In genomic region chrX:74343327-74343969, GRCh38 we compare ENCODE assay signal across 15 cellular contexts. TPM values are rescaled to one million over a fixed set of nuclear protein-coding genes. Genes with fewer than 3 reads are reported as not detected.
A peak's percentile ranks its signal among the peaks of the same experiment; 100 is the strongest.
DNase-seq lines count a peak whose midpoint lies in the region; ATAC-seq, FAIRE-seq and TF ChIP-seq lines count a peak whose summit lies in the region.
"Had no signal": no experiment of that assay in that cellular context is flagged by ENCODE, and none has a peak within 500 bp of the region (broad histone marks: within the 10 kb centered on the region; RNA-seq: fewer than 3 reads in every experiment).

No MANE protein-coding gene starts in this region.

- DNase-seq in A549 (ENCODE audit: low read depth in 1 of 2, low spot score in 1 of 2) (no peak), HTR-8/SVneo (ENCODE audit: insufficient read length, low spot score) (no peak), H1 (ENCODE audit: low read depth in 1 of 2, low spot score in 2 of 2) (no peak), GM10248 (ENCODE audit: extremely low spot score) (no peak), COR-L47 (lab: John Stamatoyannopoulos, UW) (no peak), ovary (no peak)
- DNase-seq in activated T-helper 1 cell treated with anti-CD3 and anti-CD28 coated beads, Interleukin-12 subunit alpha, Interleukin-12 subunit beta, Interleukin-2, Interleukin-4 antibody, amounts not matched to agents 30 ng/mL and 10 ng/mL and 1 ng/mL, durations not matched to agents 14 hours and 24 hours and 36 hours (ENCODE audit: low spot score) = no peak

- H3K27me3 ChIP-seq in H1 (replicated peaks in 1 of 4; ENCODE audit: control insufficient read depth in 3 of 4, extremely low read depth in 1 of 4, insufficient read depth in 3 of 4, low read length in 3 of 4) (no peaks in the 10 kb centered on the region), ovary (no peaks in the 10 kb centered on the region)
- H3K27me3 ChIP-seq: right lobe of liver had no signal

- 28% methylated on average over 2 of the region's 2 CpGs for WGBS in A549 (ENCODE audit: missing lambda C conversion rate)
- 45% methylated on average over 2 of the region's 2 CpGs; no CpG with 5 or more reads in 1 of the 2 experiments for WGBS in H1 (ENCODE audit: extremely low coverage in 1 of 2, insufficient coverage in 1 of 2, insufficient read length in 1 of 2, insufficient replicate concordance in 2 of 2, low coverage in 1 of 2, low lambda C conversion rate in 2 of 2, missing lambda C conversion rate in 1 of 2), 2 experiments
- WGBS in ovary, 3 donors = 49 to 56% (median 53%) methylated on average over 2 of the region's 2 CpGs

- no peak overlapping the region for H4K8ac ChIP-seq in H1 (ENCODE audit: extremely low read depth, insufficient read depth, low read length)

- no peak overlapping the region for H3K4ac ChIP-seq in H1 (replicated peaks; ENCODE audit: insufficient read length, low read depth, low read length)

- no peak overlapping the region for H3K23ac ChIP-seq in H1 (ENCODE audit: insufficient read length)

- peak overlapping the region; percentile 44 for H3K4me2 ChIP-seq in A549
- no peak overlapping the region for H3K4me2 ChIP-seq in H1 (ENCODE audit: insufficient read depth in 1 of 2, low read depth in 2 of 2, low read length in 2 of 2)

- H3K36me3 ChIP-seq in H1 (ENCODE audit: control insufficient read depth in 2 of 4, insufficient read depth in 4 of 4, low read length in 3 of 4) (no peaks in the 10 kb centered on the region), ovary (no peaks in the 10 kb centered on the region)
- H3K36me3 ChIP-seq: HAP-1, right lobe of liver had no signal

- H3K18ac ChIP-seq in H1 (ENCODE audit: extremely low read depth, low read length) = no peak overlapping the region; the same call in 1 of the 2 replicates

- FAIRE-seq in A549 (lab: Jason Lieb, UNC) = peak; percentile 54
- FAIRE-seq in HTR-8/SVneo (lab: Jason Lieb, UNC) = peak; percentile 13
- FAIRE-seq in H1 (lab: Jason Lieb, UNC) = no peak

- H4K91ac ChIP-seq in H1 (replicated peaks; ENCODE audit: insufficient read length, low read length) = no peak overlapping the region

- no peak overlapping the region for H2AK5ac ChIP-seq in H1 (ENCODE audit: low read depth, low read length)

- no peaks in the 10 kb centered on the region for H3K36me3 Mint-ChIP-seq in activated T-helper 1 cell treated with anti-CD3 and anti-CD28 coated beads, Interleukin-12 subunit alpha, Interleukin-12 subunit beta, Interleukin-2, Interleukin-4 antibody, amounts not matched to agents 30 ng/mL and 10 ng/mL and 1 ng/mL, durations not matched to agents 14 hours and 24 hours and 36 hours (ENCODE audit: low read depth)

- TF ChIP-seq EP300 in A549 (IDR thresholded peaks at IDR 0.05) = no peak
- TF ChIP-seq EP300 in H1 (IDR thresholded peaks at IDR 0.05; ENCODE audit: borderline replicate concordance in 1 of 2, low read depth in 2 of 2, low read length in 2 of 2) = no peak
- no peak for TF ChIP-seq EP300 in ovary (IDR thresholded peaks at IDR 0.05)

- H3K4me3 Mint-ChIP-seq in activated T-helper 1 cell treated with anti-CD3 and anti-CD28 coated beads, Interleukin-12 subunit alpha, Interleukin-12 subunit beta, Interleukin-2, Interleukin-4 antibody, amounts not matched to agents 30 ng/mL and 10 ng/mL and 1 ng/mL, durations not matched to agents 14 hours and 24 hours and 36 hours = no peak overlapping the region
- H3K4me3 Mint-ChIP-seq: activated CD4-positive, alpha-beta T cell treated with anti-CD3 and anti-CD28 coated beads, Interleukin-2, amount 10 ng/mL, durations not matched to agents 7 days and 5 days; central memory CD8-positive, alpha-beta T cell had no signal

- H3K4me1 ChIP-seq in A549 = peaks cover 15% of the 10 kb centered on the region
- H3K4me1 ChIP-seq in H1 (replicated peaks in 1 of 4; ENCODE audit: control insufficient read depth in 3 of 4, insufficient read depth in 4 of 4, low read length in 3 of 4) = peaks cover 0 to 3% (median under 1%) of the 10 kb centered on the region in 4 experiments; a peak in 1 of 7 replicates
- H3K4me1 ChIP-seq in ovary (ENCODE audit: insufficient read depth) = no peaks in the 10 kb centered on the region
- H3K4me1 ChIP-seq: HAP-1, right lobe of liver had no signal

- TF ChIP-seq RAD21 in A549 (conservative IDR thresholded peaks at IDR 0.05 in 1 of 2, IDR thresholded peaks at IDR 0.05 in 1 of 2) = no peak
- TF ChIP-seq RAD21 in H1 (IDR thresholded peaks at IDR 0.05 in 1 of 2, conservative IDR thresholded peaks at IDR 0.05 in 1 of 2; ENCODE audit: low read depth in 2 of 2, low read length in 2 of 2) = no peak

- peaks cover 3% of the 10 kb centered on the region for H3K9me3 Mint-ChIP-seq in activated T-helper 1 cell treated with anti-CD3 and anti-CD28 coated beads, Interleukin-12 subunit alpha, Interleukin-12 subunit beta, Interleukin-2, Interleukin-4 antibody, amounts not matched to agents 30 ng/mL and 10 ng/mL and 1 ng/mL, durations not matched to agents 14 hours and 24 hours and 36 hours
- H3K9me3 Mint-ChIP-seq: central memory CD8-positive, alpha-beta T cell had no signal

- H2BK5ac ChIP-seq in H1 (ENCODE audit: low read depth, low read length) = peak overlapping the region; percentile 90; the same call in 1 of the 2 replicates

- TF ChIP-seq CTCF in A549 (IDR thresholded peaks at IDR 0.05) (no peak), H1 (IDR thresholded peaks at IDR 0.05; ENCODE audit: control extremely low read depth in 1 of 3, insufficient read depth in 1 of 3, low read depth in 1 of 3, low read length in 3 of 3) (no peak), GM10248 (IDR thresholded peaks at IDR 0.05; ENCODE audit: control extremely low read depth, extremely low read depth, low read depth, missing control alignments) (no peak), ovary (IDR thresholded peaks at IDR 0.05) (no peak)

- H3K56ac ChIP-seq in H1 (replicated peaks; ENCODE audit: insufficient read length, low read depth, low read length) = no peak overlapping the region

- no peaks in the 10 kb centered on the region for H3K27me3 Mint-ChIP-seq in activated T-helper 1 cell treated with anti-CD3 and anti-CD28 coated beads, Interleukin-12 subunit alpha, Interleukin-12 subunit beta, Interleukin-2, Interleukin-4 antibody, amounts not matched to agents 30 ng/mL and 10 ng/mL and 1 ng/mL, durations not matched to agents 14 hours and 24 hours and 36 hours (ENCODE audit: insufficient read depth)
- H3K27me3 Mint-ChIP-seq: central memory CD8-positive, alpha-beta T cell had no signal

- H3K27ac ChIP-seq in A549 (peak overlapping the region; percentile 49 to 81; a peak in 5 of 6 replicates), H1 (ENCODE audit: low read depth, low read length) (no peak overlapping the region), ovary (no peak overlapping the region)
- H3K27ac ChIP-seq: right lobe of liver, SK-N-MC had no signal

- peak overlapping the region; percentile 50; the same call in 1 of the 2 replicates for H2BK12ac ChIP-seq in H1 (ENCODE audit: low read depth, low read length)

- H2AFZ ChIP-seq in H1 (ENCODE audit: low read length) = no peak overlapping the region

- H3K14ac ChIP-seq in H1 (ENCODE audit: insufficient read length) = no peak overlapping the region

- H3K27ac Mint-ChIP-seq in activated T-helper 1 cell treated with anti-CD3 and anti-CD28 coated beads, Interleukin-12 subunit alpha, Interleukin-12 subunit beta, Interleukin-2, Interleukin-4 antibody, amounts not matched to agents 30 ng/mL and 10 ng/mL and 1 ng/mL, durations not matched to agents 14 hours and 24 hours and 36 hours = no peak overlapping the region
- H3K27ac Mint-ChIP-seq: activated CD4-positive, alpha-beta T cell treated with anti-CD3 and anti-CD28 coated beads, Interleukin-2, amount 10 ng/mL, durations not matched to agents 7 days and 5 days had no signal

- peaks cover 6% of the 10 kb centered on the region; the same call in 2 of the 3 replicates for H3K9me3 ChIP-seq in A549
- H3K9me3 ChIP-seq in H1 (ENCODE audit: insufficient read depth in 2 of 2, low read depth in 1 of 2, low read length in 1 of 2) = 0 out of 4 replicates have a peak, but pooled peaks cover 0 to 3% of the 10 kb centered on the region in 2 experiments
- no peaks in the 10 kb centered on the region for H3K9me3 ChIP-seq in ovary
- H3K9me3 ChIP-seq: HAP-1, right lobe of liver had no signal

- no peak overlapping the region for H2BK20ac ChIP-seq in H1 (ENCODE audit: low read length)

- CTCF ChIA-PET in A549 (lab: Yijun Ruan, JAX) (interaction anchor here (0.7 to 1.9 kb wide), 23 partner anchors 8 to 487 kb away, joined by 3 to 16 read pairs (median 4); no protein-coding TSS in a partner anchor), H1 (lab: Charles Lee; ENCODE audit: partially characterized antibody) (interaction anchor here (0.5 to 2.7 kb wide), 15 partner anchors 14 to 1497 kb away, joined by 3 to 12 read pairs (median 4); no protein-coding TSS in a partner anchor), GM10248 (lab: Yijun Ruan, JAX) (interaction anchor here (0.6 to 2.3 kb wide), 10 partner anchors 8 to 489 kb away, joined by 3 to 7 read pairs (median 4); no protein-coding TSS in a partner anchor)

- H3K4me1 Mint-ChIP-seq in activated T-helper 1 cell treated with anti-CD3 and anti-CD28 coated beads, Interleukin-12 subunit alpha, Interleukin-12 subunit beta, Interleukin-2, Interleukin-4 antibody, amounts not matched to agents 30 ng/mL and 10 ng/mL and 1 ng/mL, durations not matched to agents 14 hours and 24 hours and 36 hours (ENCODE audit: low read depth) = no peaks in the 10 kb centered on the region

- H2BK120ac ChIP-seq in H1 (replicated peaks; ENCODE audit: low read depth, low read length) = peak overlapping the region; percentile 64

- no peaks in the 10 kb centered on the region for H3K23me2 ChIP-seq in H1 (ENCODE audit: low read depth, low read length)

- H3K4me3 ChIP-seq in A549 (no peak overlapping the region), H1 (ENCODE audit: extremely low read depth in 1 of 4, insufficient read depth in 2 of 4, low read depth in 3 of 4, low read length in 4 of 4) (no peak overlapping the region), ovary (no peak overlapping the region)
- H3K4me3 ChIP-seq: HAP-1, right lobe of liver, SK-N-MC had no signal

- TF ChIP-seq POLR2A in A549 (IDR thresholded peaks at IDR 0.05; ENCODE audit: low read length) (no peak), H1 (IDR thresholded peaks at IDR 0.05; ENCODE audit: control extremely low read depth in 1 of 2, low read depth in 2 of 2, low read length in 2 of 2) (no peak), ovary (IDR thresholded peaks at IDR 0.05) (no peak)

- ATAC-seq in A549 = peak in 1 of 2 experiments; percentile 37; a peak in 3 of 6 replicates
- ATAC-seq in GM19463 (IDR thresholded peaks at IDR 0.05; ENCODE audit: unreplicated experiment) = peak; percentile 34

- no peaks in the 10 kb centered on the region for H3K79me1 ChIP-seq in H1 (ENCODE audit: low read depth, low read length)

- intact Hi-C loops in activated T-helper 1 cell treated with anti-CD3 and anti-CD28 coated beads, Interleukin-12 subunit alpha, Interleukin-12 subunit beta, Interleukin-2, Interleukin-4 antibody, amounts not matched to agents 30 ng/mL and 10 ng/mL and 1 ng/mL, durations not matched to agents 14 hours and 24 hours and 36 hours (cut with micrococcal nuclease) = no loop called here
- intact Hi-C loops in ovary (cut with DNase I) = no loop called here

- POLR2A ChIA-PET in A549 (lab: Yijun Ruan, JAX) = interaction anchor here (1.4 to 1.7 kb wide), 2 partner anchors 51 to 92 kb away, joined by 4 to 8 read pairs; no protein-coding TSS in a partner anchor
- POLR2A ChIA-PET in H1 (lab: Charles Lee; ENCODE audit: partially characterized antibody) = interaction anchor here (1.0 to 2.3 kb wide), 4 partner anchors 18 to 82 kb away, joined by 4 to 8 read pairs (median 6); no protein-coding TSS in a partner anchor
- POLR2A ChIA-PET in GM10248 (lab: Yijun Ruan, JAX) = no interaction called here

- H4K20me1 ChIP-seq in H1 (replicated peaks in 1 of 2; ENCODE audit: control insufficient read depth in 1 of 2, insufficient read depth in 2 of 2, low read length in 2 of 2) = no peaks in the 10 kb centered on the region

- H4K5ac ChIP-seq in H1 (ENCODE audit: insufficient read length, low read depth, low read length) = no peak overlapping the region

- H3K9ac ChIP-seq in H1 (replicated peaks in 1 of 4; ENCODE audit: extremely low read depth in 1 of 4, low read depth in 3 of 4, low read length in 3 of 4) = no peak overlapping the region

- H3K79me2 ChIP-seq in H1 (ENCODE audit: control insufficient read depth in 1 of 2, insufficient read depth in 2 of 2, low read length in 2 of 2) = no peaks in the 10 kb centered on the region

- H2BK15ac ChIP-seq in H1 (ENCODE audit: low read length) = no peak overlapping the region

RNA-seq across cellular contexts. Expression of gene ZCCHC13, which starts 39.5 kb away (rescaled TPM):
- not detected in 2 replicates for polyA plus RNA-seq in A549 (2011; rRNA removed)
- polyA plus RNA-seq in A549 (2012; cell fraction: cytosol; rRNA removed) = not detected in 2 replicates
- not detected in 2 replicates for polyA plus RNA-seq in A549 (2012; cell fraction: nucleus; rRNA removed)
- polyA plus RNA-seq in A549 (2017; fragmentation: RNase III; extraction: RNeasy Plus Mini Kit Qiagen cat#74134 plus additional on column Dnase treatment) = not detected in 3 replicates
- not detected in 2 replicates for polyA minus RNA-seq in A549 (2011; rRNA and poly(A)+ RNA removed)
- total RNA-seq in H1 (2021; fragmentation: NEBNext Ultra II Directional; extraction: Animal tissue kit (Norgen Biotek cat#: 25700)) = not detected in 2 replicates
- not detected in 2 replicates for polyA plus RNA-seq in H1 (2011; rRNA removed)
- not detected for polyA plus RNA-seq in H1 (2011; cell fraction: cytosol; rRNA removed)
- not detected for polyA plus RNA-seq in H1 (2011; cell fraction: nucleus; rRNA removed)
- not detected in 4 replicates for polyA plus RNA-seq in H1 (2012, experiment 1 of 2)
- polyA plus RNA-seq in H1 (2012, experiment 2 of 2) = not detected
- not detected for polyA plus RNA-seq in H1 (2013, experiment 1 of 2)
- polyA plus RNA-seq in H1 (2013, experiment 2 of 2) = not detected
- polyA minus RNA-seq in H1 (2011; rRNA and poly(A)+ RNA removed) = not detected in 2 replicates
- polyA minus RNA-seq in H1 (2011; cell fraction: cytosol; rRNA and poly(A)+ RNA removed) = not detected
- not detected for polyA minus RNA-seq in H1 (2011; cell fraction: nucleus; rRNA and poly(A)+ RNA removed)
- total RNA-seq in activated T-helper 1 cell treated with anti-CD3 and anti-CD28 coated beads, Interleukin-12 subunit alpha, Interleukin-12 subunit beta, Interleukin-2, Interleukin-4 antibody, amounts not matched to agents 30 ng/mL and 10 ng/mL and 1 ng/mL, durations not matched to agents 14 hours and 24 hours and 36 hours = not detected in 2 replicates
- not detected for total RNA-seq in ovary
- not detected for polyA plus RNA-seq in ovary
- total RNA-seq: activated CD4-positive, alpha-beta T cell treated with anti-CD3 and anti-CD28 coated beads, Interleukin-2, amount 10 ng/mL, durations not matched to agents 7 days and 5 days; myocyte; right lobe of liver had no signal
- polyA plus RNA-seq: thymus had no signal

Comparison
In these comparisons a context has a peak if more than half of its experiments do, and no peak if none do; other contexts are left out.
1. H3K27ac ChIP-seq: peak in A549 (2 of 2); none in H1 (single experiment) and ovary (0 of 2).
2. Of the 18 proteins assayed by ChIP-seq in both H1 and A549: peak only in H1: none; only in A549: MAX; in both: none; in neither: 17.